Comparison of ENCODE assay signal across 29 cellular contexts in the genomic region with DNA sequence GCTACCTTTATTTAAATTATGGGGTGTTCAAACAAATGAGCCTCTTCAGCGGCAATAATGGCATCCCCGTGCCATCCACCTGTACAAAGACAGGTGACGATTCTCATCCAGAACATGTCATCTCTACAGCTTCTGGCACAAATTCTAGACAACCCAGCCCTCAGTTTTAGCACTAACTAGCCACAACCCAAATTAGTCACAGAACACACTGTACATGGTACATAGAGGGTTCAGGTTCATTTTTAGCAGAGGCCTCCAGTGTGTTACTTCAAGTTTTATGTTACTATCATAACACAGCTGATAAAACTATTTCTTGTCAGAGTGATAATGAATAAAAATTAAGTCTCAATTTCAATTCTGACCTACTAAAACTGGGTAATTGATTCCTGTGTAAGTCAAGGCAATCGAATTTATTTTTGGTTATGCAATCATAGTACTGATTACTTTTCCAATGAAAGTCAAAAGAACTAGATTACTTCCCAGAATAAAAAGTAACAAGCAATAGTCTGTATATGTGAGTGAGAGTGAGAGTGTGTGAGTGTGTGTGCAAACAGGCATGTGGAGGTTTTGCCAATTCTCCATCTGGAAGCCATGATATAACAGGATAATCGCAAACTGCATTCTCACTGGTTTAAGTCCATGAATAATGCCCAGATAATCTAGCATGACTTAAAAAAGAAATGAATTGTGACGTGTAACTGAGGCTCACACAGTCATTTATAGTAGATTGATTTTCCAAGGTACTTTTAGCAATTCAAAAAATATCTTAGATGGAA. TPM values are rescaled to one million over a fixed set of nuclear protein-coding genes. Genes with fewer than 3 reads are reported as not detected.
DNase-seq lines count a peak whose midpoint lies in the region; ATAC-seq and TF ChIP-seq lines count a peak whose summit lies in the region.
"Had no signal": no experiment of that assay in that cellular context is flagged by ENCODE, and none has a peak within 500 bp of the region (broad histone marks: within the 10 kb centered on the region; RNA-seq: fewer than 3 reads in every experiment).

No MANE protein-coding gene starts in this region.

- BruUV-seq in IMR-90 (replicated peaks; lab: Mats Ljungman, UMichigan), result no TSS peak

- H2AK9ac ChIP-seq in IMR-90 (replicated peaks; ENCODE audit: low read depth, low read length, poor library complexity), result no peak overlapping the region

- H2BK5ac ChIP-seq in IMR-90 (ENCODE audit: low read depth, low read length, poor library complexity, severe bottlenecking) (no peak overlapping the region), mesendoderm (ENCODE audit: low read length) (no peak overlapping the region)

- no peak overlapping the region for H2AK5ac ChIP-seq in IMR-90 (ENCODE audit: low read depth, low read length)
- no peak overlapping the region for H2AK5ac ChIP-seq in mesendoderm (ENCODE audit: low read length)

- POLR2A ChIA-PET in IMR-90 (lab: Charles Lee; ENCODE audit: unreplicated experiment), result interaction anchor here (0.7 kb wide), 1 partner anchor 1009 kb away, joined by 4 read pairs; no protein-coding TSS in a partner anchor
- POLR2A ChIA-PET in WTC11 (lab: Charles Lee), result no interaction called here

- no peaks in the 10 kb centered on the region for H3K9me3 Mint-ChIP-seq in WTC11
- H3K9me3 Mint-ChIP-seq: activated CD4-positive, alpha-beta T cell treated with anti-CD3 and anti-CD28 coated beads, Interleukin-2, amount 10 ng/mL, durations not matched to agents 7 days and 5 days; activated naive CD8-positive, alpha-beta T cell treated with anti-CD3 and anti-CD28 coated beads for 36 hours; activated T-cell treated with anti-CD3 and anti-CD28 coated beads, Interleukin-2, amount 50 U/mL, for 24 hours; memory B cell had no signal

- no peak overlapping the region for H4K5ac ChIP-seq in IMR-90 (ENCODE audit: low read depth, low read length)
- no peak overlapping the region for H4K5ac ChIP-seq in mesendoderm (ENCODE audit: low read length)

- dilution Hi-C loops in IMR-90 (cut with HindIII; ENCODE audit: low sequenced_read_pairs, unreplicated experiment), result no loop called here

- no peaks in the 10 kb centered on the region; the same call in 1 of the 2 replicates for H3K9me1 ChIP-seq in IMR-90 (ENCODE audit: insufficient read depth, low read length)

- H3K36me3 ChIP-seq in IMR-90 (ENCODE audit: control insufficient read depth, insufficient read depth, low read length), result peaks cover 2% of the 10 kb centered on the region; the same call in 1 of the 2 replicates
- no peaks in the 10 kb centered on the region for H3K36me3 ChIP-seq in mesendoderm (ENCODE audit: control insufficient read depth, insufficient read depth, low read length)
- no peaks in the 10 kb centered on the region; the same call in 1 of the 2 replicates for H3K36me3 ChIP-seq in MG63
- H3K36me3 ChIP-seq: breast epithelium, Peyer's patch, prostate gland, right lobe of liver had no signal

- H3K4me3 ChIP-seq in IMR-90 (ENCODE audit: insufficient read depth, low read depth, low read length) (no peak overlapping the region), mesendoderm (ENCODE audit: low read length) (no peak overlapping the region), MG63 (no peak overlapping the region)
- H3K4me3 ChIP-seq: breast epithelium, Peyer's patch, prostate gland, right lobe of liver, SJSA1, stomach had no signal

- H3K18ac ChIP-seq in IMR-90 (ENCODE audit: low read depth, low read length) (no peak overlapping the region), mesendoderm (ENCODE audit: low read length) (no peak overlapping the region)

- H3K4ac ChIP-seq in IMR-90 (ENCODE audit: low read depth, low read length), result no peak overlapping the region
- H3K4ac ChIP-seq in mesendoderm (ENCODE audit: low read depth, low read length), result no peak overlapping the region

- H2BK20ac ChIP-seq in IMR-90 (ENCODE audit: low read depth, low read length), result no peak overlapping the region

- H3K4me1 ChIP-seq in IMR-90 (ENCODE audit: control insufficient read depth, insufficient read depth, low read length), result peaks cover 2% of the 10 kb centered on the region; the same call in 1 of the 2 replicates
- no peaks in the 10 kb centered on the region for H3K4me1 ChIP-seq in mesendoderm (ENCODE audit: control insufficient read depth, low read depth, low read length)
- H3K4me1 ChIP-seq: breast epithelium, Peyer's patch, prostate gland, SJSA1 had no signal

- intact Hi-C loops in IMR-90 (cut with micrococcal nuclease), result loop anchor here (10.0 kb wide), 1 partner anchor 656 kb away; no protein-coding TSS in a partner anchor

- H3K9me3 ChIP-seq in IMR-90 (ENCODE audit: control insufficient read depth, insufficient read depth, low read length) (no peaks in the 10 kb centered on the region), MG63 (no peaks in the 10 kb centered on the region)
- H3K9me3 ChIP-seq: breast epithelium, neutrophil, Peyer's patch, prostate gland, right lobe of liver, SJSA1, stomach had no signal

- no peak overlapping the region for H3K14ac ChIP-seq in IMR-90 (replicated peaks; ENCODE audit: low read depth, low read length)

- peak overlapping the region; percentile 90 for H3K27ac Mint-ChIP-seq in WTC11
- H3K27ac Mint-ChIP-seq: activated naive CD8-positive, alpha-beta T cell treated with anti-CD3 and anti-CD28 coated beads for 36 hours; activated T-cell treated with anti-CD3 and anti-CD28 coated beads, Interleukin-2, amount 50 U/mL, for 24 hours; memory B cell had no signal

- H3K79me1 ChIP-seq in IMR-90 (ENCODE audit: low read depth in 1 of 2, low read length in 2 of 2) (no peaks in the 10 kb centered on the region; a peak in 1 of 4 replicates), mesendoderm (ENCODE audit: low read length) (no peaks in the 10 kb centered on the region)

- H4K8ac ChIP-seq in IMR-90 (ENCODE audit: low read depth in 2 of 2, low read length in 2 of 2) (no peak overlapping the region), mesendoderm (ENCODE audit: low read depth, low read length) (peak overlapping the region; percentile 13)

- H2BK120ac ChIP-seq in IMR-90 (ENCODE audit: low read depth, low read length) (no peak overlapping the region), mesendoderm (ENCODE audit: low read depth, low read length) (no peak overlapping the region)

- no peak for TF ChIP-seq POLR2A in IMR-90 (IDR thresholded peaks at IDR 0.05; ENCODE audit: low read depth, low read length)

- TF ChIP-seq CTCF in IMR-90 (conservative IDR thresholded peaks at IDR 0.05; ENCODE audit: low read depth, low read length) (no peak), WTC11 (IDR thresholded peaks at IDR 0.05) (no peak)

- H2BK15ac ChIP-seq in IMR-90 (ENCODE audit: low read depth, low read length) (no peak overlapping the region), mesendoderm (replicated peaks; ENCODE audit: low read depth) (no peak overlapping the region)

- no peak overlapping the region for H3K27ac ChIP-seq in IMR-90 (ENCODE audit: insufficient read depth, low read length)
- no peak overlapping the region for H3K27ac ChIP-seq in mesendoderm (ENCODE audit: low read depth, low read length)
- H3K27ac ChIP-seq: breast epithelium, neutrophil, Peyer's patch, prostate gland, right lobe of liver, SJSA1, stomach, VCaP had no signal

- no CpG with 5 or more reads among the region's 6 CpGs for WGBS in IMR-90 (ENCODE audit: extremely low coverage in 2 of 2, insufficient read length in 1 of 2), 2 experiments
- WGBS in mesendoderm (ENCODE audit: extremely low coverage, insufficient coverage, low lambda C conversion rate), result no CpG with 5 or more reads among the region's 6 CpGs

- peaks cover 52% of the 10 kb centered on the region for H3K4me1 Mint-ChIP-seq in WTC11

- no peaks in the 10 kb centered on the region for H3K27me3 ChIP-seq in IMR-90 (ENCODE audit: control insufficient read depth, insufficient read depth, low read length)
- H3K27me3 ChIP-seq in mesendoderm (ENCODE audit: insufficient read depth, low read length, poor library complexity), result no peaks in the 10 kb centered on the region
- H3K27me3 ChIP-seq in MG63, result no peaks in the 10 kb centered on the region
- H3K27me3 ChIP-seq: breast epithelium, neutrophil, Peyer's patch, right lobe of liver, SJSA1, stomach had no signal

- no peak for TF ChIP-seq RAD21 in IMR-90 (IDR thresholded peaks at IDR 0.05; ENCODE audit: low read length)

- no peak overlapping the region for H4K91ac ChIP-seq in IMR-90 (ENCODE audit: insufficient read depth, low read depth, low read length)

- no peak overlapping the region for H3K4me2 ChIP-seq in IMR-90 (ENCODE audit: low read depth, low read length)
- no peak overlapping the region for H3K4me2 ChIP-seq in mesendoderm (ENCODE audit: low read length)

- no peak overlapping the region for H2AFZ ChIP-seq in IMR-90 (replicated peaks; ENCODE audit: low read length, poor library complexity)

- no peaks in the 10 kb centered on the region for H3K79me2 ChIP-seq in mesendoderm (ENCODE audit: control insufficient read depth, insufficient read depth, low read length)

- no peaks in the 10 kb centered on the region for H3K27me3 Mint-ChIP-seq in WTC11 (ENCODE audit: low read depth)
- H3K27me3 Mint-ChIP-seq: activated CD4-positive, alpha-beta T cell treated with anti-CD3 and anti-CD28 coated beads, Interleukin-2, amount 10 ng/mL, durations not matched to agents 7 days and 5 days; activated naive CD8-positive, alpha-beta T cell treated with anti-CD3 and anti-CD28 coated beads for 36 hours; activated T-cell treated with anti-CD3 and anti-CD28 coated beads, Interleukin-2, amount 50 U/mL, for 24 hours; memory B cell had no signal

- in situ Hi-C loops in IMR-90 (cut with MboI; ENCODE audit: low sequenced_read_pairs), result no loop called here

- peak overlapping the region; percentile 8; the same call in 1 of the 2 replicates for H3K4me3 Mint-ChIP-seq in WTC11
- H3K4me3 Mint-ChIP-seq: activated CD4-positive, alpha-beta T cell treated with anti-CD3 and anti-CD28 coated beads, Interleukin-2, amount 10 ng/mL, durations not matched to agents 7 days and 5 days; activated naive CD8-positive, alpha-beta T cell treated with anti-CD3 and anti-CD28 coated beads for 36 hours; activated T-cell treated with anti-CD3 and anti-CD28 coated beads, Interleukin-2, amount 50 U/mL, for 24 hours; memory B cell had no signal

- CTCF ChIA-PET in IMR-90 (lab: Yijun Ruan, JAX) (interaction anchor here (1.1 to 1.5 kb wide), 2 partner anchors 11 to 12 kb away, joined by 6 to 8 read pairs; no protein-coding TSS in a partner anchor), WTC11 (lab: Charles Lee) (interaction anchor here (1.0 to 3.8 kb wide), 8 partner anchors 11 to 880 kb away, joined by 3 to 30 read pairs (median 7); no protein-coding TSS in a partner anchor)

- H3K23ac ChIP-seq in IMR-90 (ENCODE audit: low read depth, low read length), result no peak overlapping the region
- no peak overlapping the region for H3K23ac ChIP-seq in mesendoderm (ENCODE audit: low read length)

- H3K9ac ChIP-seq in IMR-90 (ENCODE audit: low read depth, low read length), result no peak overlapping the region
- H3K9ac ChIP-seq in mesendoderm (ENCODE audit: low read length), result no peak overlapping the region

- DNase-seq in NCI-H2029 (lab: John Stamatoyannopoulos, UW) (peak; percentile 36), NCI-H2029 treated with DMSO at 0.1 percent for 48 hours (lab: John Stamatoyannopoulos, UW) (no peak), IMR-90 (peak; percentile 37), WTC11 (ENCODE audit: low spot score) (no peak), mesendoderm (no peak), NCI-H187 (lab: John Stamatoyannopoulos, UW) (no peak), MG63 (no peak)
- DNase-seq: activated CD4-positive, alpha-beta T cell treated with anti-CD3 and anti-CD28 coated beads, Interleukin-2, amount 10 ng/mL, durations not matched to agents 7 days and 5 days; activated effector memory CD4-positive, alpha-beta T cell treated with anti-CD3 and anti-CD28 coated beads, Interleukin-2, amount 50 U/mL, for 16 hours; activated naive CD8-positive, alpha-beta T cell treated with anti-CD3 and anti-CD28 coated beads for 36 hours; activated T-cell treated with anti-CD3 and anti-CD28 coated beads, Interleukin-2, amount 50 U/mL, for 24 hours; anterior cingulate cortex; Calu3; GOT3; NCI-H1417 treated with DMSO at 0.1 percent for 48 hours; NCI-H2171 treated with DMSO at 0.1 percent for 48 hours; Peyer's patch; right lobe of liver; stimulated activated CD4-positive, alpha-beta T cell treated with anti-CD3 and anti-CD28 coated beads, Interleukin-2, amount 100 ng/mL, for 48 hours; stomach; T-helper 9 cell had no signal

- no peak overlapping the region for H3K56ac ChIP-seq in IMR-90 (ENCODE audit: extremely low read depth, insufficient read depth, low read length)
- H3K56ac ChIP-seq in mesendoderm (ENCODE audit: low read length), result no peak overlapping the region

- H4K20me1 ChIP-seq in IMR-90 (ENCODE audit: insufficient read depth, low read length), result no peaks in the 10 kb centered on the region

- ATAC-seq in IMR-90 (ENCODE audit: low read depth) (no peak), WTC11 (no peak), GM21786 (IDR thresholded peaks at IDR 0.05; ENCODE audit: unreplicated experiment) (no peak)
- ATAC-seq: left lobe of liver had no signal

- H3K36me3 Mint-ChIP-seq in WTC11, result no peaks in the 10 kb centered on the region

RNA-seq across cellular contexts. Expression of a gene that starts 37.4 kb away (rescaled TPM):
- total RNA-seq in IMR-90 (2012; rRNA removed) (19.4 and 28.6 TPM in 2 replicates), WTC11 (2021) (24.5 to 29.1 TPM (median 27.2 TPM) in 3 replicates)
- polyA plus RNA-seq in IMR-90 (2012; rRNA removed), result 8.1 and 10.4 TPM in 2 replicates
- polyA plus RNA-seq in IMR-90 (2012; cell fraction: cytosol; rRNA removed), result 3.2 and 4.4 TPM in 2 replicates
- 1.8 and 9.9 TPM in 2 replicates for polyA plus RNA-seq in IMR-90 (2012; cell fraction: nucleus; rRNA removed; ENCODE audit: low replicate concordance)
- 20.5 TPM for polyA plus RNA-seq in mesendoderm (2013, experiment 1 of 2)
- polyA plus RNA-seq in mesendoderm (2013, experiment 2 of 2), result 19.5 TPM
- total RNA-seq in MG63 (2014; rRNA removed; shearing (Covaris generic); ENCODE audit: low replicate concordance), result 17.7 and 32.4 TPM in 2 replicates

Comparison
In these comparisons a context has a peak if more than half of its experiments do, and no peak if none do; other contexts are left out.
1. DNase-seq: peak in NCI-H2029 (single experiment) and IMR-90 (single experiment); none in NCI-H2029 treated with DMSO at 0.1 percent for 48 hours (single experiment), WTC11 (single experiment), mesendoderm (single experiment), NCI-H187 (0 of 2) and MG63 (single experiment).